10 cellular contexts compared by ENCODE assay signal in genomic region chr4:184331155-184331995, GRCh38.
DNase-seq lines count a peak whose midpoint lies in the region; ATAC-seq, FAIRE-seq and TF ChIP-seq lines count a peak whose summit lies in the region.
"Had no signal": no experiment of that assay in that cellular context is flagged by ENCODE, and none has a peak within 500 bp of the region (broad histone marks: within the 10 kb centered on the region; RNA-seq: fewer than 3 reads in every experiment).

No MANE protein-coding gene starts in this region.

- no peaks in the 10 kb centered on the region for H3K9me3 Mint-ChIP-seq in IgD-negative memory B cell
- H3K9me3 Mint-ChIP-seq in activated naive CD4-positive, alpha-beta T cell treated with anti-CD3 and anti-CD28 coated beads for 36 hours: no peaks in the 10 kb centered on the region
- no peaks in the 10 kb centered on the region for H3K9me3 Mint-ChIP-seq in activated T-helper 17 cell treated with anti-CD3 and anti-CD28 coated beads, Interleukin-2, amount 50 U/mL, for 72 hours
- H3K9me3 Mint-ChIP-seq in CD8-positive, alpha-beta T cell: no peaks in the 10 kb centered on the region
- peaks cover 11% of the 10 kb centered on the region for H3K9me3 Mint-ChIP-seq in T-helper 2 cell treated with Interferon-gamma antibody and Interleukin-4, amounts not matched to agents 5 μg/mL and 100 μg/mL, for 36 hours
- H3K9me3 Mint-ChIP-seq: neural crest cell had no signal

- DNase-seq in OCI-M1 (lab: John Stamatoyannopoulos, UW): peak; percentile 59
- DNase-seq in heart right ventricle: no peak
- peak; percentile 60 for DNase-seq in small intestine
- no peak for DNase-seq in activated naive CD4-positive, alpha-beta T cell treated with anti-CD3 and anti-CD28 coated beads for 36 hours
- no peak for DNase-seq in CD8-positive, alpha-beta T cell
- DNase-seq in T-helper 2 cell treated with Interferon-gamma antibody and Interleukin-4, amounts not matched to agents 5 μg/mL and 100 μg/mL, for 36 hours (ENCODE audit: low spot score): no peak

- CTCF ChIA-PET in activated naive CD4-positive, alpha-beta T cell treated with anti-CD3 and anti-CD28 coated beads for 36 hours (lab: Charles Lee): interaction anchor here (0.7 to 1.8 kb wide), 5 partner anchors 12 to 328 kb away, joined by 3 to 6 read pairs (median 3); no protein-coding TSS in a partner anchor
- CTCF ChIA-PET in CD8-positive, alpha-beta T cell (lab: Charles Lee): no interaction called here

- H3K9me3 ChIP-seq in heart right ventricle (no peaks in the 10 kb centered on the region), small intestine (ENCODE audit: control insufficient read depth, low read depth) (no peaks in the 10 kb centered on the region)
- no peaks in the 10 kb centered on the region for H3K9me3 ChIP-seq in CD8-positive, alpha-beta T cell (ENCODE audit: low read length)
- H3K9me3 ChIP-seq: HAP-1 had no signal

- FAIRE-seq in small intestine (lab: Jason Lieb, UNC): no peak

- no peaks in the 10 kb centered on the region for H3K36me3 ChIP-seq in heart right ventricle
- H3K36me3 ChIP-seq in small intestine (ENCODE audit: control insufficient read depth in 2 of 2, insufficient read depth in 2 of 2, low read length in 2 of 2): no peaks in the 10 kb centered on the region
- H3K36me3 ChIP-seq in CD8-positive, alpha-beta T cell (ENCODE audit: insufficient read depth, low read length): no peaks in the 10 kb centered on the region
- H3K36me3 ChIP-seq: HAP-1 had no signal

- H3K4me3 Mint-ChIP-seq in IgD-negative memory B cell: peak overlapping the region in 2 of 4 donors; percentile 19 to 22
- H3K4me3 Mint-ChIP-seq in activated naive CD4-positive, alpha-beta T cell treated with anti-CD3 and anti-CD28 coated beads for 36 hours: no peak overlapping the region
- H3K4me3 Mint-ChIP-seq in activated T-helper 17 cell treated with anti-CD3 and anti-CD28 coated beads, Interleukin-2, amount 50 U/mL, for 72 hours: no peak overlapping the region
- H3K4me3 Mint-ChIP-seq in CD8-positive, alpha-beta T cell: no peak overlapping the region
- no peak overlapping the region for H3K4me3 Mint-ChIP-seq in T-helper 2 cell treated with Interferon-gamma antibody and Interleukin-4, amounts not matched to agents 5 μg/mL and 100 μg/mL, for 36 hours
- H3K4me3 Mint-ChIP-seq: neural crest cell had no signal

- H3K27me3 Mint-ChIP-seq in IgD-negative memory B cell: peaks cover 2% of the 10 kb centered on the region
- no peaks in the 10 kb centered on the region for H3K27me3 Mint-ChIP-seq in activated naive CD4-positive, alpha-beta T cell treated with anti-CD3 and anti-CD28 coated beads for 36 hours (ENCODE audit: low read depth)
- peaks cover 3% of the 10 kb centered on the region for H3K27me3 Mint-ChIP-seq in activated T-helper 17 cell treated with anti-CD3 and anti-CD28 coated beads, Interleukin-2, amount 50 U/mL, for 72 hours
- no peaks in the 10 kb centered on the region for H3K27me3 Mint-ChIP-seq in CD8-positive, alpha-beta T cell (ENCODE audit: low read depth)
- no peaks in the 10 kb centered on the region for H3K27me3 Mint-ChIP-seq in T-helper 2 cell treated with Interferon-gamma antibody and Interleukin-4, amounts not matched to agents 5 μg/mL and 100 μg/mL, for 36 hours (ENCODE audit: low read depth)

- no peak for TF ChIP-seq CTCF in heart right ventricle (IDR thresholded peaks at IDR 0.05)
- TF ChIP-seq CTCF in CD8-positive, alpha-beta T cell (IDR thresholded peaks at IDR 0.05): no peak

- H3K4me1 Mint-ChIP-seq in IgD-negative memory B cell: peaks cover 21 to 47% (median 39%) of the 10 kb centered on the region in 3 donors
- peaks cover 38% of the 10 kb centered on the region for H3K4me1 Mint-ChIP-seq in activated naive CD4-positive, alpha-beta T cell treated with anti-CD3 and anti-CD28 coated beads for 36 hours (ENCODE audit: low read depth)
- peaks cover 16% of the 10 kb centered on the region for H3K4me1 Mint-ChIP-seq in activated T-helper 17 cell treated with anti-CD3 and anti-CD28 coated beads, Interleukin-2, amount 50 U/mL, for 72 hours
- peaks cover 16% of the 10 kb centered on the region for H3K4me1 Mint-ChIP-seq in CD8-positive, alpha-beta T cell (ENCODE audit: low read depth)
- peaks cover 29% of the 10 kb centered on the region for H3K4me1 Mint-ChIP-seq in T-helper 2 cell treated with Interferon-gamma antibody and Interleukin-4, amounts not matched to agents 5 μg/mL and 100 μg/mL, for 36 hours (ENCODE audit: low read depth)
- H3K4me1 Mint-ChIP-seq: neural crest cell had no signal

- H3K27ac ChIP-seq in heart right ventricle (peak overlapping the region in 3 of 10 donors; percentile 9 to 82 (median 20)), small intestine (ENCODE audit: low read depth in 1 of 2, low read length in 1 of 2) (peak overlapping the region; percentile 14 to 76)
- H3K27ac ChIP-seq in CD8-positive, alpha-beta T cell (ENCODE audit: low read depth, low read length): no peak overlapping the region

- no peaks in the 10 kb centered on the region for H3K36me3 Mint-ChIP-seq in IgD-negative memory B cell
- H3K36me3 Mint-ChIP-seq in activated naive CD4-positive, alpha-beta T cell treated with anti-CD3 and anti-CD28 coated beads for 36 hours (ENCODE audit: low read depth): no peaks in the 10 kb centered on the region
- no peaks in the 10 kb centered on the region for H3K36me3 Mint-ChIP-seq in activated T-helper 17 cell treated with anti-CD3 and anti-CD28 coated beads, Interleukin-2, amount 50 U/mL, for 72 hours (ENCODE audit: low read depth)
- H3K36me3 Mint-ChIP-seq in CD8-positive, alpha-beta T cell: no peaks in the 10 kb centered on the region
- no peaks in the 10 kb centered on the region for H3K36me3 Mint-ChIP-seq in T-helper 2 cell treated with Interferon-gamma antibody and Interleukin-4, amounts not matched to agents 5 μg/mL and 100 μg/mL, for 36 hours (ENCODE audit: low read depth)

- intact Hi-C loops in heart right ventricle (cut with DNase I): loop anchor here in 1 of 10 donors (5.0 kb wide), 1 partner anchor 34 kb away; no protein-coding TSS in a partner anchor
- intact Hi-C loops in activated naive CD4-positive, alpha-beta T cell treated with anti-CD3 and anti-CD28 coated beads for 36 hours (cut with micrococcal nuclease): no loop called here
- intact Hi-C loops in CD8-positive, alpha-beta T cell (cut with DNase I, micrococcal nuclease): no loop called here

- peaks cover 0 to 54% (median 9%) of the 10 kb centered on the region in 9 donors for H3K4me1 ChIP-seq in heart right ventricle
- H3K4me1 ChIP-seq in small intestine (ENCODE audit: control insufficient read depth in 2 of 2, insufficient read depth in 1 of 2, low read depth in 1 of 2, low read length in 1 of 2): peaks cover 5 to 10% of the 10 kb centered on the region in 2 donors
- H3K4me1 ChIP-seq in CD8-positive, alpha-beta T cell (ENCODE audit: insufficient read depth, low read length): no peaks in the 10 kb centered on the region
- H3K4me1 ChIP-seq: HAP-1 had no signal

- H3K4me3 ChIP-seq in heart right ventricle: no peak overlapping the region
- H3K4me3 ChIP-seq in small intestine (ENCODE audit: low read depth in 1 of 2, low read length in 2 of 2): no peak overlapping the region
- H3K4me3 ChIP-seq in CD8-positive, alpha-beta T cell (ENCODE audit: low read depth, low read length): no peak overlapping the region
- H3K4me3 ChIP-seq: HAP-1 had no signal

- WGBS in heart right ventricle, 2 donors: 73 to 75% methylated on average over 10 of the region's 10 CpGs
- 21 to 53% (median 40%) methylated on average over 10 of the region's 10 CpGs for WGBS in small intestine, 3 donors

- ATAC-seq in heart right ventricle: peak; percentile 4 to 56 (median 38)
- no peak for ATAC-seq in activated T-helper 17 cell treated with anti-CD3 and anti-CD28 coated beads, Interleukin-2, amount 50 U/mL, for 72 hours (replicated peaks)
- no peak for ATAC-seq in CD8-positive, alpha-beta T cell

- H3K27me3 ChIP-seq in heart right ventricle (no peaks in the 10 kb centered on the region), small intestine (ENCODE audit: control insufficient read depth in 2 of 2, insufficient read depth in 2 of 2, low read length in 2 of 2) (no peaks in the 10 kb centered on the region)
- no peaks in the 10 kb centered on the region for H3K27me3 ChIP-seq in CD8-positive, alpha-beta T cell (ENCODE audit: insufficient read depth, low read length)

- POLR2A ChIA-PET in CD8-positive, alpha-beta T cell (lab: Charles Lee): no interaction called here

- H3K27ac Mint-ChIP-seq in IgD-negative memory B cell: peak overlapping the region in 2 of 3 donors; percentile 47 to 86
- no peak overlapping the region for H3K27ac Mint-ChIP-seq in activated naive CD4-positive, alpha-beta T cell treated with anti-CD3 and anti-CD28 coated beads for 36 hours
- no peak overlapping the region for H3K27ac Mint-ChIP-seq in activated T-helper 17 cell treated with anti-CD3 and anti-CD28 coated beads, Interleukin-2, amount 50 U/mL, for 72 hours
- H3K27ac Mint-ChIP-seq in CD8-positive, alpha-beta T cell: no peak overlapping the region
- H3K27ac Mint-ChIP-seq in T-helper 2 cell treated with Interferon-gamma antibody and Interleukin-4, amounts not matched to agents 5 μg/mL and 100 μg/mL, for 36 hours: no peak overlapping the region

Comparison
In these comparisons a context has a peak if more than half of its experiments do, and no peak if none do; other contexts are left out.
1. H3K27ac Mint-ChIP-seq: peak in IgD-negative memory B cell (2 of 3); none in activated naive CD4-positive, alpha-beta T cell treated with anti-CD3 and anti-CD28 coated beads for 36 hours (single experiment), activated T-helper 17 cell treated with anti-CD3 and anti-CD28 coated beads, Interleukin-2, amount 50 U/mL, for 72 hours (single experiment), CD8-positive, alpha-beta T cell (single experiment) and T-helper 2 cell treated with Interferon-gamma antibody and Interleukin-4, amounts not matched to agents 5 μg/mL and 100 μg/mL, for 36 hours (single experiment).
2. DNase-seq: peak in OCI-M1 (single experiment) and small intestine (single experiment); none in heart right ventricle (0 of 2), activated naive CD4-positive, alpha-beta T cell treated with anti-CD3 and anti-CD28 coated beads for 36 hours (single experiment), CD8-positive, alpha-beta T cell (0 of 7) and T-helper 2 cell treated with Interferon-gamma antibody and Interleukin-4, amounts not matched to agents 5 μg/mL and 100 μg/mL, for 36 hours (single experiment).
3. ATAC-seq: peak in heart right ventricle (8 of 8); none in activated T-helper 17 cell treated with anti-CD3 and anti-CD28 coated beads, Interleukin-2, amount 50 U/mL, for 72 hours (single experiment) and CD8-positive, alpha-beta T cell (single experiment).